In genomic region chr2:176063958-176064357, GRCh38 we compare ENCODE assay signal across 16 cellular contexts. TPM values are rescaled to one million over a fixed set of nuclear protein-coding genes. Genes with fewer than 3 reads are reported as not detected.
DNase-seq lines count a peak whose midpoint lies in the region; ATAC-seq, FAIRE-seq and TF ChIP-seq lines count a peak whose summit lies in the region.
"Had no signal": no experiment of that assay in that cellular context is flagged by ENCODE, and none has a peak within 500 bp of the region (broad histone marks: within the 10 kb centered on the region; RNA-seq: fewer than 3 reads in every experiment).

No MANE protein-coding gene starts in this region.

- H3K27ac ChIP-seq in osteoblast (ENCODE audit: low read depth, low read length), result no peak overlapping the region
- no peak overlapping the region for H3K27ac ChIP-seq in kidney (ENCODE audit: low read depth in 2 of 2, low read length in 2 of 2)
- no peak overlapping the region for H3K27ac ChIP-seq in psoas muscle

- no peak overlapping the region for H3K4me3 ChIP-seq in osteoblast (ENCODE audit: insufficient read depth, low read length)
- H3K4me3 ChIP-seq in kidney (ENCODE audit: low read length in 2 of 2), result no peak overlapping the region
- no peak overlapping the region for H3K4me3 ChIP-seq in psoas muscle

- no peak for ATAC-seq in psoas muscle
- ATAC-seq: esophagus mucosa had no signal

- H3K9me3 ChIP-seq in osteoblast (ENCODE audit: low read depth, low read length) (no peaks in the 10 kb centered on the region), kidney (ENCODE audit: control insufficient read depth in 1 of 2, low read length in 2 of 2) (no peaks in the 10 kb centered on the region), psoas muscle (no peaks in the 10 kb centered on the region)

- no peak overlapping the region for H2AFZ ChIP-seq in osteoblast (ENCODE audit: low read length)

- peak; percentile 44 for DNase-seq in COLO668 (lab: John Stamatoyannopoulos, UW; ENCODE audit: unreplicated experiment)
- DNase-seq in DMS53 treated with DMSO at 0.1 percent for 48 hours (lab: John Stamatoyannopoulos, UW; ENCODE audit: unreplicated experiment), result peak; percentile 61
- peak; percentile 23 for DNase-seq in NAMALWA (ENCODE audit: low spot score)
- peak; percentile 99 for DNase-seq in NCI-H82 (lab: John Stamatoyannopoulos, UW)
- DNase-seq in putamen (ENCODE audit: low spot score), result no peak
- DNase-seq in osteoblast (ENCODE audit: insufficient read length, low spot score, missing footprints), result no peak
- no peak for DNase-seq in kidney
- DNase-seq in psoas muscle, result no peak
- DNase-seq: activated naive CD4-positive, alpha-beta T cell treated with anti-CD3 and anti-CD28 coated beads, Interleukin-2, amount 50 U/mL, for 16 hours; dermis blood vessel endothelial cell; H9; mesenchymal stem cell; retina had no signal

- intact Hi-C loops in kidney (cut with DNase I) (no loop called here), psoas muscle (cut with DNase I) (no loop called here)

- no peak for TF ChIP-seq CTCF in osteoblast (IDR thresholded peaks at IDR 0.05; ENCODE audit: extremely low read depth, low read depth, low read length)
- TF ChIP-seq CTCF in kidney (IDR thresholded peaks at IDR 0.05; ENCODE audit: borderline replicate concordance, extremely low read depth, insufficient read depth), result no peak
- no peak for TF ChIP-seq CTCF in psoas muscle (IDR thresholded peaks at IDR 0.05)

- no peaks in the 10 kb centered on the region for H4K20me1 ChIP-seq in osteoblast (ENCODE audit: insufficient read depth, low read length)

- no peak overlapping the region for H3K9ac ChIP-seq in kidney (ENCODE audit: low read length in 2 of 2)

- WGBS in psoas muscle, 3 donors, result 56 to 64% (median 59%) methylated on average over 2 of the region's 2 CpGs

- H3K36me3 ChIP-seq in osteoblast (ENCODE audit: insufficient read depth, low read length) (no peaks in the 10 kb centered on the region), kidney (ENCODE audit: control insufficient read depth in 1 of 2, insufficient read depth in 2 of 2, low read length in 2 of 2) (no peaks in the 10 kb centered on the region), psoas muscle (ENCODE audit: insufficient read depth in 1 of 2, low read depth in 1 of 2) (no peaks in the 10 kb centered on the region)

- H3K27me3 ChIP-seq in osteoblast (ENCODE audit: insufficient read depth, low read length), result peaks cover 33% of the 10 kb centered on the region
- peaks cover 2 to 62% (median 16%) of the 10 kb centered on the region in 3 donors for H3K27me3 ChIP-seq in psoas muscle (ENCODE audit: insufficient read depth in 3 of 3, low read length in 2 of 3)

- H3K79me2 ChIP-seq in osteoblast (ENCODE audit: insufficient read depth, low read length), result no peaks in the 10 kb centered on the region

- H3K4me1 ChIP-seq in osteoblast (ENCODE audit: insufficient read depth, low read length) (no peaks in the 10 kb centered on the region), kidney (ENCODE audit: control insufficient read depth in 1 of 2, insufficient read depth in 1 of 2, low read depth in 1 of 2, low read length in 2 of 2) (peaks cover 5 to 7% of the 10 kb centered on the region in 2 donors), psoas muscle (peaks cover 17% of the 10 kb centered on the region)

- no peak overlapping the region for H3K4me2 ChIP-seq in osteoblast (ENCODE audit: insufficient read depth, low read length)

- no peak for FAIRE-seq in kidney (lab: Jason Lieb, UNC)

RNA-seq across cellular contexts. Expression of gene EVX2, which starts 19.8 kb away (rescaled TPM):
- total RNA-seq in osteoblast (under 0.01 TPM in 1 of 2 replicates, not detected in the other), kidney (not detected), psoas muscle (not detected)
- polyA plus RNA-seq in kidney (ENCODE audit: insufficient read depth, low read depth, low replicate concordance) (not detected), psoas muscle (not detected)
- total RNA-seq: dermis blood vessel endothelial cell; esophagus mucosa; H9; T-helper 1 cell treated with Interleukin-12 subunit alpha and Interleukin-12 subunit beta and Interleukin-4 antibody, amounts not matched to agents 30 ng/mL and 1 ng/mL, for 36 hours had no signal

RNA-seq across cellular contexts. Expression of gene HOXD13, which starts 28.6 kb away (rescaled TPM):
- total RNA-seq in osteoblast, result not detected in 2 replicates
- not detected for total RNA-seq in kidney
- not detected for polyA plus RNA-seq in kidney (ENCODE audit: insufficient read depth, low read depth, low replicate concordance)
- not detected for total RNA-seq in psoas muscle
- polyA plus RNA-seq in psoas muscle, result under 1 TPM in 1 of 3 donors, not detected in 2; 0.01 TPM
- total RNA-seq: esophagus mucosa; H9; T-helper 1 cell treated with Interleukin-12 subunit alpha and Interleukin-12 subunit beta and Interleukin-4 antibody, amounts not matched to agents 30 ng/mL and 1 ng/mL, for 36 hours had no signal

RNA-seq across cellular contexts. Expression of gene HOXD12, which starts 35.6 kb away (rescaled TPM):
- total RNA-seq in osteoblast (not detected in 2 replicates), kidney (not detected), psoas muscle (not detected)
- polyA plus RNA-seq in kidney (ENCODE audit: insufficient read depth, low read depth, low replicate concordance) (not detected), psoas muscle (not detected)
- total RNA-seq: dermis blood vessel endothelial cell; esophagus mucosa; H9; subcutaneous adipose tissue; T-helper 1 cell treated with Interleukin-12 subunit alpha and Interleukin-12 subunit beta and Interleukin-4 antibody, amounts not matched to agents 30 ng/mL and 1 ng/mL, for 36 hours had no signal

RNA-seq across cellular contexts. Expression of gene HOXD11, which starts 43.1 kb away (rescaled TPM):
- total RNA-seq in osteoblast (not detected in 2 replicates), kidney (15.9 TPM), psoas muscle (not detected)
- polyA plus RNA-seq in kidney (ENCODE audit: insufficient read depth, low read depth, low replicate concordance) (5.8 TPM), psoas muscle (not detected)
- total RNA-seq: esophagus mucosa; H9; subcutaneous adipose tissue; T-helper 1 cell treated with Interleukin-12 subunit alpha and Interleukin-12 subunit beta and Interleukin-4 antibody, amounts not matched to agents 30 ng/mL and 1 ng/mL, for 36 hours had no signal

RNA-seq across cellular contexts. Expression of gene HOXD10, which starts 52.6 kb away (rescaled TPM):
- total RNA-seq in osteoblast, result not detected in 2 replicates
- total RNA-seq in kidney, result 35.4 TPM
- 28.2 TPM for polyA plus RNA-seq in kidney (ENCODE audit: insufficient read depth, low read depth, low replicate concordance)
- not detected for total RNA-seq in psoas muscle
- polyA plus RNA-seq in psoas muscle, result under 1 TPM in 2 of 3 donors, not detected in 1; 0.03 to 0.04 TPM
- total RNA-seq: H9; T-helper 1 cell treated with Interleukin-12 subunit alpha and Interleukin-12 subunit beta and Interleukin-4 antibody, amounts not matched to agents 30 ng/mL and 1 ng/mL, for 36 hours had no signal

Comparison
In these comparisons a context has a peak if more than half of its experiments do, and no peak if none do; other contexts are left out.
1. DNase-seq: peak in COLO668 (single experiment), DMS53 treated with DMSO at 0.1 percent for 48 hours (single experiment), NAMALWA (single experiment) and NCI-H82 (single experiment); none in putamen (single experiment), osteoblast (single experiment), kidney (single experiment) and psoas muscle (0 of 2).